8 cellular contexts compared by ENCODE assay signal in genomic region chr12:75478395-75478794, GRCh38. TPM values are rescaled to one million over a fixed set of nuclear protein-coding genes. Genes with fewer than 3 reads are reported as not detected.
A peak's percentile ranks its signal among the peaks of the same experiment; 100 is the strongest.
DNase-seq lines count a peak whose midpoint lies in the region; ATAC-seq and TF ChIP-seq lines count a peak whose summit lies in the region.

No MANE protein-coding gene starts in this region.

- WGBS in psoas muscle, 3 donors, result 75 to 77% (median 77%) methylated on average over 3 of the region's 3 CpGs

- peak; percentile 51 for DNase-seq in stimulated activated CD4-positive, alpha-beta T cell treated with anti-CD3 and anti-CD28 coated beads, Interleukin-4, amount 100 ng/mL, for 24 hours
- no peak for DNase-seq in stimulated activated CD4-positive, alpha-beta T cell treated with anti-CD3 and anti-CD28 coated beads, Interleukin-2, amount 100 ng/mL, for 24 hours
- DNase-seq in NOMO-1 treated with dmso at 0.1 percent for 144 hours (lab: John Stamatoyannopoulos, UW; ENCODE audit: unreplicated experiment) (peak; percentile 59), fibroblast of mammary gland (ENCODE audit: low read depth) (peak; percentile 73), NCI-H1092 (lab: John Stamatoyannopoulos, UW) (no peak), progenitor cell of endocrine pancreas (ENCODE audit: low spot score, unreplicated experiment) (no peak), psoas muscle (no peak)

- no peaks in the 10 kb centered on the region for H3K27me3 ChIP-seq in psoas muscle (ENCODE audit: insufficient read depth in 3 of 3, low read length in 2 of 3)

- no peak overlapping the region for H3K4me3 Mint-ChIP-seq in progenitor cell of endocrine pancreas (ENCODE audit: low read depth)

- H3K27ac ChIP-seq in psoas muscle, result no peak overlapping the region

- H3K36me3 Mint-ChIP-seq in progenitor cell of endocrine pancreas (ENCODE audit: insufficient read depth), result no peaks in the 10 kb centered on the region

- H3K9me3 ChIP-seq in psoas muscle, result no peaks in the 10 kb centered on the region

- intact Hi-C loops in psoas muscle (cut with DNase I), result no loop called here

- H3K36me3 ChIP-seq in psoas muscle (ENCODE audit: insufficient read depth in 1 of 2, low read depth in 1 of 2), result no peaks in the 10 kb centered on the region

- H3K4me1 Mint-ChIP-seq in progenitor cell of endocrine pancreas (ENCODE audit: low read depth), result peaks cover 1% of the 10 kb centered on the region

- TF ChIP-seq CTCF in fibroblast of mammary gland (conservative IDR thresholded peaks at IDR 0.05; ENCODE audit: control insufficient read depth, insufficient read depth, low read depth, low read length) (no peak), progenitor cell of endocrine pancreas (IDR thresholded peaks at IDR 0.05; ENCODE audit: unreplicated experiment) (no peak), psoas muscle (IDR thresholded peaks at IDR 0.05) (no peak)

- no peak for ATAC-seq in HG02970 (IDR thresholded peaks at IDR 0.05; ENCODE audit: low FRiP score, unreplicated experiment)
- no peak for ATAC-seq in psoas muscle

- no peaks in the 10 kb centered on the region for H3K9me3 Mint-ChIP-seq in progenitor cell of endocrine pancreas (ENCODE audit: low read depth)

- peaks cover 6% of the 10 kb centered on the region for H3K4me1 ChIP-seq in psoas muscle

- H3K27me3 Mint-ChIP-seq in progenitor cell of endocrine pancreas, result no peaks in the 10 kb centered on the region

- H3K27ac Mint-ChIP-seq in progenitor cell of endocrine pancreas, result no peak overlapping the region

- H3K4me3 ChIP-seq in fibroblast of mammary gland (ENCODE audit: control insufficient read depth, low read depth, low read length) (no peak overlapping the region), psoas muscle (no peak overlapping the region)

RNA-seq across cellular contexts. Expression of gene GLIPR1, which starts 2.2 kb away (rescaled TPM):
- 0.22 and 0.33 TPM in 2 replicates for total RNA-seq in progenitor cell of endocrine pancreas
- 1 to 10 TPM; 2.8 to 5.7 (median 4.9) TPM for total RNA-seq in psoas muscle
- 1 to 10 TPM in 1 of 3 donors, under 1 TPM in 2; 0.52 to 4.4 (median 0.88) TPM for polyA plus RNA-seq in psoas muscle

RNA-seq across cellular contexts. Expression of gene KRR1, which starts 33.0 kb away (rescaled TPM):
- total RNA-seq in progenitor cell of endocrine pancreas (71.2 and 71.3 TPM in 2 replicates), psoas muscle (10 to 100 TPM; 43.1 to 64.9 (median 50.9) TPM)
- polyA plus RNA-seq in psoas muscle, result 10 to 100 TPM; 15.7 to 40.4 (median 32.4) TPM

Comparison
In these comparisons a context has a peak if more than half of its experiments do, and no peak if none do; other contexts are left out.
1. DNase-seq: peak in stimulated activated CD4-positive, alpha-beta T cell treated with anti-CD3 and anti-CD28 coated beads, Interleukin-4, amount 100 ng/mL, for 24 hours (single experiment), NOMO-1 treated with dmso at 0.1 percent for 144 hours (single experiment) and fibroblast of mammary gland (single experiment); none in stimulated activated CD4-positive, alpha-beta T cell treated with anti-CD3 and anti-CD28 coated beads, Interleukin-2, amount 100 ng/mL, for 24 hours (0 of 2), NCI-H1092 (single experiment), progenitor cell of endocrine pancreas (single experiment) and psoas muscle (0 of 2).